In the genomic region with DNA sequence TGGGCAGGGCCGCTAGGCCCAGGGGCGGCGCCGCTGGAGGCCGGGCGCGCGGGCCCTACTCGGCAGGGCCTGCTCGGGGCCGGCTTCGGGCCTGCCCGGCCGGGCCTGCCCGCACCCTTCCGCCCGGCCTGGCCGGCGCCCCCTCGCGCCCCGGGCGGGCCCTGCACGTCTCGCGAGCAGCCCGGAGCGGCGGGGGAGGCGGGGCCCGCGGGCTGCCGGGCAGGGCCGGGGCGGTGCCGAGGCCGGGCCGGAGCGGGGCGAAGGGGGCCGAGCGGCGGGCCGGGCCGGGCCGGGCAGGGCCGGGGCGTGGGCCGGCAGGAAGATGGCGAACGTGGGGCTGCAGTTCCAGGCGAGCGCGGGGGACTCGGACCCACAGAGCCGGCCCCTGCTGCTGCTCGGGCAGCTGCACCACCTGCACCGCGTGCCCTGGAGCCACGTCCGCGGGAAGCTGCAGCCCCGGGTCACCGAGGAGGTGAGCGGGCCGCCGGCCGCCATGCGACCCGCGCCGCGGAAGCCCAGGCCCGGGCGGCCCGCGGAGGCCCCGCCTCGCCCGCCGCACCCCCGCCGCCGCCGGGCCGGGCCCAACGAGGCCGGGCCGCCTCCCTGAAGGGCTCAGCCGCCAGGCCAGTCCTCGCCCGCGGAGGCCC, we compare ENCODE assay signal across 8 cellular contexts. TPM values are rescaled to one million over a fixed set of nuclear protein-coding genes. Genes with fewer than 3 reads are reported as not detected.
DNase-seq lines count a peak whose midpoint lies in the region; ATAC-seq and TF ChIP-seq lines count a peak whose summit lies in the region.

A gene with protein sequence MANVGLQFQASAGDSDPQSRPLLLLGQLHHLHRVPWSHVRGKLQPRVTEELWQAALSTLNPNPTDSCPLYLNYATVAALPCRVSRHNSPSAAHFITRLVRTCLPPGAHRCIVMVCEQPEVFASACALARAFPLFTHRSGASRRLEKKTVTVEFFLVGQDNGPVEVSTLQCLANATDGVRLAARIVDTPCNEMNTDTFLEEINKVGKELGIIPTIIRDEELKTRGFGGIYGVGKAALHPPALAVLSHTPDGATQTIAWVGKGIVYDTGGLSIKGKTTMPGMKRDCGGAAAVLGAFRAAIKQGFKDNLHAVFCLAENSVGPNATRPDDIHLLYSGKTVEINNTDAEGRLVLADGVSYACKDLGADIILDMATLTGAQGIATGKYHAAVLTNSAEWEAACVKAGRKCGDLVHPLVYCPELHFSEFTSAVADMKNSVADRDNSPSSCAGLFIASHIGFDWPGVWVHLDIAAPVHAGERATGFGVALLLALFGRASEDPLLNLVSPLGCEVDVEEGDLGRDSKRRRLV (plus strand): TSS at position 222 of the 647 bp plus-strand sequence. CDS start 101 bp downstream, at position 323.

- H3K27ac Mint-ChIP-seq in neural crest cell (ENCODE audit: unreplicated experiment): peak within 1 kb of the TSS; percentile 94

- no peak for TF ChIP-seq POLR2A in suprapubic skin (IDR thresholded peaks at IDR 0.05)

- H3K27me3 ChIP-seq in OCI-LY1 (ENCODE audit: insufficient read depth, low read length): no peaks in the 10 kb centered on the region
- no peaks in the 10 kb centered on the region for H3K27me3 ChIP-seq in suprapubic skin

- 17% methylated on average over 8 of the region's 93 CpGs for WGBS in suprapubic skin

- peak within 1 kb of the TSS; percentile 11; the same call in 1 of the 2 replicates for H2AFZ ChIP-seq in OCI-LY1 (ENCODE audit: low read length)

- H3K4me3 Mint-ChIP-seq in neural crest cell: peak within 1 kb of the TSS; percentile 74

- no peaks in the 10 kb centered on the region for H3K36me3 ChIP-seq in OCI-LY1 (ENCODE audit: insufficient read depth, low read length)
- peaks cover 27% of the 10 kb centered on the region for H3K36me3 ChIP-seq in suprapubic skin

- H3K4me3 ChIP-seq in OCI-LY1 (ENCODE audit: low read depth, low read length, poor library complexity, severe bottlenecking) (peak within 1 kb of the TSS; percentile 61), suprapubic skin (peak within 1 kb of the TSS; percentile 58)

- no peak for TF ChIP-seq EP300 in suprapubic skin (IDR thresholded peaks at IDR 0.05)

- no peaks in the 10 kb centered on the region for H3K9me3 Mint-ChIP-seq in neural crest cell

- DNase-seq in NCI-H82 (lab: John Stamatoyannopoulos, UW) (peak; percentile 48), NCI-H82 treated with DMSO at 0.1 percent for 48 hours (lab: John Stamatoyannopoulos, UW; ENCODE audit: unreplicated experiment) (no peak), fibroblast of peridontal ligament (ENCODE audit: extremely low read depth) (peak; percentile 41), neural crest cell (ENCODE audit: low read depth, low spot score) (peak; percentile 53), suprapubic skin (ENCODE audit: low spot score in 2 of 2) (peak in 1 of 2 donors; percentile 76)
- peak; percentile 28 to 52 for DNase-seq in activated T-helper 1 cell treated with anti-CD3 and anti-CD28 coated beads, Interleukin-2, amount 50 U/mL, for 16 hours (ENCODE audit: low read depth in 1 of 2, low spot score in 1 of 2)

- peak; percentile 82 for ATAC-seq in HG03066 (IDR thresholded peaks at IDR 0.05; ENCODE audit: low read depth, unreplicated experiment)

- H3K9me2 ChIP-seq in OCI-LY1 (ENCODE audit: low read depth, low read length): no peaks in the 10 kb centered on the region

- no peaks in the 10 kb centered on the region for H3K79me2 ChIP-seq in OCI-LY1 (ENCODE audit: insufficient read depth, low read length)

- H3K36me3 Mint-ChIP-seq in neural crest cell (ENCODE audit: low read depth): peaks cover 5% of the 10 kb centered on the region

- peaks cover 18% of the 10 kb centered on the region for H3K4me1 Mint-ChIP-seq in neural crest cell

- peak within 1 kb of the TSS; percentile 78 for H3K4me2 ChIP-seq in OCI-LY1 (ENCODE audit: low read length)

- H3K4me1 ChIP-seq in OCI-LY1 (ENCODE audit: insufficient read depth, low read length, severe bottlenecking) (peaks cover 19% of the 10 kb centered on the region), suprapubic skin (peaks cover 44% of the 10 kb centered on the region)

- H3K9me3 ChIP-seq in OCI-LY1 (ENCODE audit: low read length) (no peaks in the 10 kb centered on the region), suprapubic skin (no peaks in the 10 kb centered on the region)

- TF ChIP-seq CTCF in OCI-LY1 (IDR thresholded peaks at IDR 0.05; ENCODE audit: low read length) (no peak), neural crest cell (conservative IDR thresholded peaks at IDR 0.05) (peak; percentile 28), suprapubic skin (IDR thresholded peaks at IDR 0.05) (no peak)

- peaks cover 7% of the 10 kb centered on the region; the same call in 1 of the 2 replicates for H3F3A ChIP-seq in OCI-LY1 (ENCODE audit: insufficient read depth, low read length)

- peak within 1 kb of the TSS; percentile 72 for H3K9ac ChIP-seq in OCI-LY1 (ENCODE audit: low read length)

- no peaks in the 10 kb centered on the region for H3K27me3 Mint-ChIP-seq in neural crest cell (ENCODE audit: low read depth)

- H3K27ac ChIP-seq in OCI-LY1 (ENCODE audit: low read depth, low read length, poor library complexity, severe bottlenecking): peak within 1 kb of the TSS; percentile 15
- H3K27ac ChIP-seq in suprapubic skin: peak within 1 kb of the TSS; percentile 92

- H4K20me1 ChIP-seq in OCI-LY1 (ENCODE audit: insufficient read depth, low read length): no peaks in the 10 kb centered on the region

RNA-seq across cellular contexts. Expression of the gene that starts here (rescaled TPM):
- total RNA-seq in neural crest cell (32.0 and 34.0 TPM in 2 replicates), suprapubic skin (10 to 100 TPM; 21.0 to 69.2 (median 42.0) TPM)
